Comparison of ENCODE assay signal across 8 cellular contexts in the genomic region with DNA sequence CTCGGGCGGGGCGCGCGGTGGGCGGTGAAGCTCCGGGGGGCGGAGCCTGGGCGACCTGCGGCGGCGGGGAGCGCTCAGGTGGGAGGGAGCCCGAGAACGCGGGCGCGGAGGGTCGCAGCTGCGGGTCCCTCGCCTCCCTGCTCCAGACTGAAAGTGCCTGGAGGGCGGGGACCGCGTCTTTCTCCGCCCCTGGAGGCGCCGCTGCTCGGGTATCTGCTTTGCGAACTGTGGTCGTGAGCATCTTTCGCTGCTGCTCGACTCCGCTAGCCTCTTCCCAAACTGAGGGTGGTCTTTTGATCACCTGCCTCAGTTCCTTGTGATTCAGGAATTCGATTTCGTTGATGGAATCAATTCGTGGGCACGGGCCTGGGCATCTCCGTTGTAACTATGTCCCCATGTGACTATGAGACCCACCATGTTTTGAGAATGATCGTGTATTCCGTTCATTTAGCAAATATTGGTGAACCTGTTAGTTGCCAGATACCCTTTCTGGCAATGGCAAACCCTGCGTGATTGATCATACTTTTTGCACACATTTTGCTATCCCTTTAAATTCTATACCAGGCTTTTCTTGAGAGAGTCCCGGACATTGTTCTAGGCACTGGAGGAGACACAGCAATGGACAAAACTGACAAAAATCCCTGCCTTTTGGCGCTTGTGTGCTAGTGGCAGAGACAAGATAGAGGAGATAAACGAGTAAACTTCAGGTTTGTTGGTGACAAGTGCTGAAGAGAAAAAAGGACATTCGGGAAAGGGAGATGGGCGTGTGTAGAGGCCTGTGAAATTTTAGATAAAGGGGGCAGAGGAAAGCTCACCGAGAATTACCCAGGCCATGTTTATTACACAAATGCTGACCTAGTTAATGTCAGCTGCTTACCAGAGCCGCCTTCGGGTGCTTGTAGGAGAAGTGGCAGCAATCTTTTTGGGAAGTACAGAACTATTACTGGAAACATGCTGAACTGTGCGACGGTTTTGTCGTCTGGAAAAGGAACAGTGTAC. TPM values are rescaled to one million over a fixed set of nuclear protein-coding genes. Genes with fewer than 3 reads are reported as not detected.
DNase-seq lines count a peak whose midpoint lies in the region; ATAC-seq, FAIRE-seq and TF ChIP-seq lines count a peak whose summit lies in the region.

No MANE protein-coding gene starts in this region.

- H3K27ac ChIP-seq in thoracic aorta: peak overlapping the region; percentile 91 to 97

- DNase-seq in D341Med (ENCODE audit: low spot score) (peak; percentile 94), HT1080 (ENCODE audit: low read depth) (peak; percentile 46), RCC 7860 (ENCODE audit: low spot score) (peak; percentile 13), activated gamma-delta T cell treated with Interleukin-2 at 50 U/mL for 16 hours (peak; percentile 72), germinal center (ENCODE audit: low spot score) (peak; percentile 81), nucleus accumbens (lab: John Stamatoyannopoulos, UW) (peak in 30 of 56 donors; percentile 5 to 74 (median 46)), thoracic aorta (ENCODE audit: low spot score) (no peak)

- H3K36me3 ChIP-seq in thoracic aorta: no peaks in the 10 kb centered on the region

- peaks cover 26 to 45% of the 10 kb centered on the region in 2 donors for H3K4me1 ChIP-seq in thoracic aorta (ENCODE audit: control insufficient read depth in 1 of 2, low read depth in 2 of 2)

- ATAC-seq in GM21381 (IDR thresholded peaks at IDR 0.05; ENCODE audit: unreplicated experiment) (peak; percentile 60), thoracic aorta (ENCODE audit: insufficient number of reproducible peaks, low FRiP score, low read depth) (no peak)

- H3K4me3 ChIP-seq in thoracic aorta: peak overlapping the region; percentile 86

- no peak for FAIRE-seq in RCC 7860 (lab: Jason Lieb, UNC)

- no peaks in the 10 kb centered on the region for H3K9me3 ChIP-seq in thoracic aorta

- no peaks in the 10 kb centered on the region for H3K27me3 ChIP-seq in thoracic aorta (replicated peaks; ENCODE audit: insufficient read depth)

- TF ChIP-seq CTCF in thoracic aorta (IDR thresholded peaks at IDR 0.05): no peak

RNA-seq across cellular contexts. Expression of a gene that starts 0.9 kb away (rescaled TPM):
- 57.8 and 74.7 TPM in 2 replicates for total RNA-seq in HT1080 (2014; rRNA removed; shearing (Covaris generic))
- 52.6 and 55.6 TPM in 2 replicates for polyA plus RNA-seq in HT1080 (2015; cell fraction: cytosol; rRNA removed)
- 48.9 and 57.3 TPM in 2 replicates for polyA plus RNA-seq in HT1080 (2015; cell fraction: nucleus; rRNA removed)
- 10 to 100 TPM; 14.5 to 27.4 TPM for total RNA-seq in thoracic aorta

RNA-seq across cellular contexts. Expression of a gene that starts 1.4 kb away (rescaled TPM):
- 4.2 and 5.3 TPM in 2 replicates for total RNA-seq in HT1080 (2014; rRNA removed; shearing (Covaris generic))
- 6.0 and 8.1 TPM in 2 replicates for polyA plus RNA-seq in HT1080 (2015; cell fraction: cytosol; rRNA removed)
- 21.2 and 22.6 TPM in 2 replicates for polyA plus RNA-seq in HT1080 (2015; cell fraction: nucleus; rRNA removed)
- 10 to 100 TPM in 1 of 2 donors, 1 to 10 TPM in 1; 6.9 to 18.3 TPM for total RNA-seq in thoracic aorta
